In the genomic region with DNA sequence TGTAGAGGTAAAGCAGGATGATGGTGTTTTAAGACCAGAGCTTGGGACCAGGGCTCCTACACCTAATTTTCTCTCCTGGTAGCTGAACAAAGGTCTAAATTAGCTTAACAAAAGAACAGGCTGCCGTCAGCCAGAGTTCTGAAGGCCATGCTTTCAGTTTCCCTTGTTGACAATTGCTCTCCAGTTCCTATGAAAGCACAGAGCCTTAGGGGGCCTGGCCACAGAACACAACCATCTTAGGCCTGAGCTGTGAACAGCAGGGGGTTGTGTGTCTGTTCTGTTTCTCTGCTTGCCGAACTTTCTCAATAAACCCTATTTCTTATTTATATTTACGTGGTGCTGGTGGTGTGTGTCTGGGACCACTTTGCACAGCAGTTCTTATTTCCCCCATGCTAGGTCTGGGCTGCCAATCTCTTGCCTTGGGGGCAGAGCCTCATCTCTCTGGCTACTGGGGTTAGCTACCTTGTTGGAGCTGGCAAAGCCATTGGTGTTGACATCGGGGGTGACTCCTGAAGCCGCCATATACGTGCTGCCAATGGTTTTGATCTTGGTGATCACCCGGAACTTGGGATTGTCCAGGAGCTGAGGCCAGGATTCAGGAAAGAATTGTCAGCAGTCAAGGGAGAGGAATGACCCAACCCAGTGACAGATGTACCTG, we compare ENCODE assay signal across 11 cellular contexts. TPM values are rescaled to one million over a fixed set of nuclear protein-coding genes. Genes with fewer than 3 reads are reported as not detected.
DNase-seq lines count a peak whose midpoint lies in the region; ATAC-seq and TF ChIP-seq lines count a peak whose summit lies in the region.
"Had no signal": no experiment of that assay in that cellular context is flagged by ENCODE, and none has a peak within 500 bp of the region (broad histone marks: within the 10 kb centered on the region; RNA-seq: fewer than 3 reads in every experiment).

No MANE protein-coding gene starts in this region.

- H3K9me3 ChIP-seq in right atrium auricular region (no peaks in the 10 kb centered on the region), iPS DF 6.9 (ENCODE audit: control insufficient read depth, insufficient read depth, low read length) (no peaks in the 10 kb centered on the region)
- H3K9me3 ChIP-seq: heart right ventricle had no signal

- WGBS in iPS DF 6.9 (ENCODE audit: insufficient coverage, insufficient read length): no CpG with 5 or more reads among the region's 7 CpGs

- ATAC-seq in omental fat pad (ENCODE audit: low FRiP score) (no peak), HG03521 (IDR thresholded peaks at IDR 0.05; ENCODE audit: unreplicated experiment) (no peak), GM21723 (IDR thresholded peaks at IDR 0.05; ENCODE audit: unreplicated experiment) (no peak)
- ATAC-seq: heart right ventricle; stimulated activated naive CD8-positive, alpha-beta T cell treated with anti-CD3 and anti-CD28 coated beads, Interleukin-15, amount 100 ng/mL, for 72 hours had no signal

- H3K4me1 ChIP-seq in right atrium auricular region: peaks cover 0 to 5% of the 10 kb centered on the region in 2 donors
- H3K4me1 ChIP-seq in iPS DF 6.9 (ENCODE audit: control insufficient read depth, insufficient read depth, low read length): peaks cover 14% of the 10 kb centered on the region; the same call in 1 of the 2 replicates

- H3K27ac ChIP-seq in right atrium auricular region (no peak overlapping the region), iPS DF 6.9 (ENCODE audit: low read length) (no peak overlapping the region)
- H3K27ac ChIP-seq: heart right ventricle had no signal

- no peak overlapping the region for H3K4me3 ChIP-seq in right atrium auricular region
- no peak overlapping the region for H3K4me3 ChIP-seq in iPS DF 6.9 (ENCODE audit: low read length)
- H3K4me3 ChIP-seq: heart right ventricle had no signal

- H3K27me3 ChIP-seq in right atrium auricular region (no peaks in the 10 kb centered on the region), iPS DF 6.9 (ENCODE audit: control insufficient read depth, insufficient read depth, low read length) (no peaks in the 10 kb centered on the region)
- H3K27me3 ChIP-seq: heart right ventricle had no signal

- DNase-seq in right atrium auricular region (ENCODE audit: low spot score) (peak; percentile 34), cardiac septum (ENCODE audit: low spot score) (no peak), iPS DF 6.9 (ENCODE audit: low read depth, low spot score) (peak; percentile 79), omental fat pad (ENCODE audit: low spot score) (no peak), GDM1 (lab: John Stamatoyannopoulos, UW) (no peak)
- peak; percentile 49 for DNase-seq in activated CD8-positive, alpha-beta memory T cell treated with anti-CD3 and anti-CD28 coated beads, Interleukin-2, amount 50 U/mL, for 48 hours
- DNase-seq: heart right ventricle; stimulated activated CD4-positive, alpha-beta T cell treated with anti-CD3 and anti-CD28 coated beads, Interleukin-4, amount 100 ng/mL, for 4 hours; stimulated activated naive CD8-positive, alpha-beta T cell treated with anti-CD3 and anti-CD28 coated beads, Interleukin-15, amount 100 ng/mL, for 72 hours had no signal

- peaks cover 10% of the 10 kb centered on the region for H3K36me3 ChIP-seq in right atrium auricular region
- peaks cover 10% of the 10 kb centered on the region for H3K36me3 ChIP-seq in iPS DF 6.9 (ENCODE audit: control insufficient read depth, insufficient read depth, low read length)

- intact Hi-C loops in cardiac septum (cut with DNase I): no loop called here

- TF ChIP-seq CTCF in right atrium auricular region (IDR thresholded peaks at IDR 0.05) (no peak), omental fat pad (IDR thresholded peaks at IDR 0.05) (no peak)

RNA-seq across cellular contexts. Expression of gene CENPO, which starts 29.0 kb away (rescaled TPM):
- total RNA-seq in right atrium auricular region: 1 to 10 TPM; 1.2 to 1.7 TPM
- 2.3 TPM for total RNA-seq in cardiac septum
- total RNA-seq in omental fat pad: 10 to 100 TPM in 1 of 4 donors, 1 to 10 TPM in 3; 1.9 to 14.2 (median 6.1) TPM

RNA-seq across cellular contexts. Expression of gene PTRHD1, which starts 29.0 kb away (rescaled TPM):
- 10 to 100 TPM; 12.8 to 17.7 TPM for total RNA-seq in right atrium auricular region
- total RNA-seq in cardiac septum: 23.2 TPM
- 10 to 100 TPM; 17.4 to 30.3 (median 21.6) TPM for total RNA-seq in omental fat pad

Comparison
In these comparisons a context has a peak if more than half of its experiments do, and no peak if none do; other contexts are left out.
1. DNase-seq: peak in right atrium auricular region (single experiment), activated CD8-positive, alpha-beta memory T cell treated with anti-CD3 and anti-CD28 coated beads, Interleukin-2, amount 50 U/mL, for 48 hours (single experiment) and iPS DF 6.9 (single experiment); none in cardiac septum (single experiment), omental fat pad (single experiment) and GDM1 (single experiment).